In genomic region chr20:41232971-41233926, GRCh38 we compare ENCODE assay signal across 9 cellular contexts.
DNase-seq lines count a peak whose midpoint lies in the region; ATAC-seq and TF ChIP-seq lines count a peak whose summit lies in the region.
"Had no signal": no experiment of that assay in that cellular context is flagged by ENCODE, and none has a peak within 500 bp of the region (broad histone marks: within the 10 kb centered on the region; RNA-seq: fewer than 3 reads in every experiment).

No MANE protein-coding gene starts in this region.

- CTCF ChIA-PET in HEK293T (lab: Yijun Ruan, JAX), result interaction anchor here (0.6 to 3.0 kb wide), 11 partner anchors 10 to 234 kb away, joined by 3 to 15 read pairs (median 3); partner anchors contain the start of gene LPIN3

- peak; percentile 79 for DNase-seq in HS-27A (ENCODE audit: low read depth)
- peak; percentile 63 for DNase-seq in inferior parietal cortex (ENCODE audit: extremely low spot score)
- DNase-seq in HEK293T (ENCODE audit: extremely low spot score), result no peak
- DNase-seq in effector CD8-positive, alpha-beta T cell (lab: John Stamatoyannopoulos, UW), result no peak
- DNase-seq in DMS153 treated with DMSO at 0.1 percent for 48 hours (lab: John Stamatoyannopoulos, UW; ENCODE audit: unreplicated experiment), result no peak
- DNase-seq: occipital lobe had no signal

- peak overlapping the region in 2 of 5 donors; percentile 48 to 66 for H3K9ac ChIP-seq in subcutaneous abdominal adipose tissue (ENCODE audit: low read length in 5 of 5)

- no peak for ATAC-seq in GM18511 (IDR thresholded peaks at IDR 0.05; ENCODE audit: unreplicated experiment)

- no peaks in the 10 kb centered on the region for H3K9me3 ChIP-seq in subcutaneous abdominal adipose tissue (ENCODE audit: control insufficient read depth in 5 of 5, low read length in 5 of 5)

- peaks cover 2 to 38% (median 31%) of the 10 kb centered on the region in 5 donors for H3K4me1 ChIP-seq in subcutaneous abdominal adipose tissue (ENCODE audit: control insufficient read depth in 5 of 5, insufficient read depth in 5 of 5, low read length in 5 of 5)

- no peaks in the 10 kb centered on the region for H3K36me3 ChIP-seq in subcutaneous abdominal adipose tissue (ENCODE audit: control insufficient read depth in 5 of 5, insufficient read depth in 5 of 5, low read length in 5 of 5)

- H3K27me3 ChIP-seq in subcutaneous abdominal adipose tissue (ENCODE audit: control insufficient read depth in 5 of 5, insufficient read depth in 4 of 5, low read length in 5 of 5), result no peaks in the 10 kb centered on the region

- H3K27ac ChIP-seq in angular gyrus (ENCODE audit: low read depth, low read length), result peak overlapping the region; percentile 97
- H3K27ac ChIP-seq in subcutaneous abdominal adipose tissue (ENCODE audit: low read depth, low read length), result peak overlapping the region; percentile 84

- POLR2A ChIA-PET in HEK293T (lab: Yijun Ruan, JAX), result interaction anchor here (1.1 kb wide), 1 partner anchor 84 kb away, joined by 3 read pairs; the partner anchor contains the start of gene ZHX3

- H3K4me3 ChIP-seq in subcutaneous abdominal adipose tissue (ENCODE audit: low read depth in 1 of 5, low read length in 5 of 5), result peak overlapping the region in 3 of 5 donors; percentile 22 to 29 (median 22)

TF ChIP-seq in HEK293T, 16 proteins besides CTCF, POLR2A, EP300 and RAD21:
- no peak for TF ChIP-seq ELF4 (IDR thresholded peaks at IDR 0.05)
- TF ChIP-seq ARNT (IDR thresholded peaks at IDR 0.05), result no peak
- TF ChIP-seq FOXA1 (IDR thresholded peaks at IDR 0.05), result no peak
- TF ChIP-seq TARDBP (IDR thresholded peaks at IDR 0.05), result no peak
- TF ChIP-seq SP1 (IDR thresholded peaks at IDR 0.05), result no peak
- no peak for TF ChIP-seq LEF1 (IDR thresholded peaks at IDR 0.05; ENCODE audit: borderline replicate concordance)
- TF ChIP-seq FOXM1 (IDR thresholded peaks at IDR 0.05; ENCODE audit: borderline replicate concordance), result no peak
- TF ChIP-seq HDGF (IDR thresholded peaks at IDR 0.05; ENCODE audit: borderline replicate concordance), result no peak
- no peak for TF ChIP-seq BHLHE40 (IDR thresholded peaks at IDR 0.05; ENCODE audit: borderline replicate concordance)
- no peak for TF ChIP-seq ZNF384 (IDR thresholded peaks at IDR 0.05)
- TF ChIP-seq CTBP1 (IDR thresholded peaks at IDR 0.05; ENCODE audit: borderline replicate concordance), result no peak
- no peak for TF ChIP-seq SUZ12 (IDR thresholded peaks at IDR 0.05)
- no peak for TF ChIP-seq L3MBTL2 (conservative IDR thresholded peaks at IDR 0.05)
- TF ChIP-seq PKNOX1 (IDR thresholded peaks at IDR 0.05), result no peak

Comparison
In these comparisons a context has a peak if more than half of its experiments do, and no peak if none do; other contexts are left out.
1. DNase-seq: peak in HS-27A (single experiment) and inferior parietal cortex (single experiment); none in HEK293T (single experiment), effector CD8-positive, alpha-beta T cell (single experiment) and DMS153 treated with DMSO at 0.1 percent for 48 hours (single experiment).